Comparison of ENCODE assay signal across 15 cellular contexts in the genomic region with DNA sequence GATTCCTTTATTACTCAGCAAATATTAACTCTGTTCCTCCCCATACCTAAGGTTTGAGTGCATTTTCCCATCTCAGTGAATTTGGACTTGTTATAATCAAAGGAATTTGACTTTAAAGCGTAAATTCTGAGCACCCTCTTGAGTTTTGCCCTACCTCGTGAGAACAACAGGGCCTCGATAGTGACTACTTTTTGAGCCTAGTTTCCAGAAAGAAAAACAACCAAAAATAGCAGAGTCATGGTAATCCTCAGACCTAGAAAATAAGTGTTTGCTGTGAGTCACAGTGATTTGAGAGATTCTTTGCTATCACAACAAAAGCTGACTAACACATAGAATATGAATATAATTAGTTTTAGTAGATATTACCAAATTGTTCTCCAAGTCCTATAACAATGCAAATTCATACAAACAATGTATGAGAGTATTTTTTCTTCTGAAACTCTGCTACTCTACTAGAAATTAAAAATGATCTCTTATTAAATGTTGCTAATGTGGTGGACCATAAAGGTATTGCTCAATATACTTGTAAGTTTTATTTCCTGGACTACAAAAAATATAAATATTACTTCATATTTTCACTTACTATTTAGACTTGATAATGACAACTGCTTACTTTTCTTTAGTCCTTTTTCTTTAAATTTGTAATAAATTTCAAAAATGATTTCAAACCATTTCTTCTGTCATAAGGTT.
DNase-seq lines count a peak whose midpoint lies in the region; ATAC-seq, FAIRE-seq and TF ChIP-seq lines count a peak whose summit lies in the region.
"Had no signal": no experiment of that assay in that cellular context is flagged by ENCODE, and none has a peak within 500 bp of the region (broad histone marks: within the 10 kb centered on the region; RNA-seq: fewer than 3 reads in every experiment).

No MANE protein-coding gene starts in this region.

- H4K8ac ChIP-seq in neuronal stem cell (ENCODE audit: low read depth, low read length): no peak overlapping the region

- no peak overlapping the region for H3K4ac ChIP-seq in neuronal stem cell (ENCODE audit: low read length)

- 73 to 84% methylated on average over 3 of the region's 3 CpGs for WGBS in testis, 2 donors
- no CpG with 5 or more reads among the region's 3 CpGs for WGBS in neuronal stem cell (ENCODE audit: extremely low coverage in 2 of 2, insufficient read length in 2 of 2, insufficient replicate concordance in 1 of 2), 2 donors

- peak; percentile 45 for FAIRE-seq in endometrium (lab: Jason Lieb, UNC)
- FAIRE-seq: HTR-8/SVneo had no signal

- H3K4me1 ChIP-seq in testis: no peaks in the 10 kb centered on the region
- no peaks in the 10 kb centered on the region for H3K4me1 ChIP-seq in neuronal stem cell (ENCODE audit: control insufficient read depth in 2 of 2, insufficient read depth in 1 of 2, low read depth in 1 of 2, low read length in 2 of 2)
- H3K4me1 ChIP-seq: HAP-1 had no signal

- ATAC-seq in GM19351 (IDR thresholded peaks at IDR 0.05; ENCODE audit: unreplicated experiment): no peak
- ATAC-seq: effector memory CD8-positive, alpha-beta T cell had no signal

- H3K9ac ChIP-seq in neuronal stem cell (ENCODE audit: low read depth, low read length, poor library complexity): no peak overlapping the region

- intact Hi-C loops in testis (cut with DNase I; ENCODE audit: low total_unique reads): no loop called here

- H3K36me3 ChIP-seq in MG63 (no peaks in the 10 kb centered on the region), testis (ENCODE audit: low read depth, missing control alignments) (no peaks in the 10 kb centered on the region), neuronal stem cell (replicated peaks in 1 of 2; ENCODE audit: control insufficient read depth in 2 of 2, insufficient read depth in 2 of 2, low read length in 2 of 2) (no peaks in the 10 kb centered on the region)
- H3K36me3 ChIP-seq: HAP-1 had no signal

- no peak for TF ChIP-seq POLR2A in testis (IDR thresholded peaks at IDR 0.05)

- no peak overlapping the region for H2BK12ac ChIP-seq in neuronal stem cell (ENCODE audit: low read length)

- no peak overlapping the region for H3K4me2 ChIP-seq in neuronal stem cell (ENCODE audit: insufficient read depth, low read length, poor library complexity, severe bottlenecking)

- H3K79me1 ChIP-seq in neuronal stem cell (ENCODE audit: low read depth, low read length): no peaks in the 10 kb centered on the region

- H3K27me3 ChIP-seq in MG63: no peaks in the 10 kb centered on the region
- H3K27me3 ChIP-seq in testis: no peaks in the 10 kb centered on the region
- no peaks in the 10 kb centered on the region for H3K27me3 ChIP-seq in neuronal stem cell (ENCODE audit: control insufficient read depth in 3 of 3, insufficient read depth in 3 of 3, low read depth in 1 of 3, low read length in 3 of 3)

- no peak overlapping the region for H4K91ac ChIP-seq in neuronal stem cell (ENCODE audit: low read depth, low read length, poor library complexity)

- no peak overlapping the region for H3K18ac ChIP-seq in neuronal stem cell (ENCODE audit: low read length)

- H2AK5ac ChIP-seq in neuronal stem cell (ENCODE audit: low read depth, low read length): no peak overlapping the region

- H2AFZ ChIP-seq in neuronal stem cell (ENCODE audit: low read length): no peak overlapping the region

- H3K4me3 ChIP-seq in AG10803 (ENCODE audit: low read length): no peak overlapping the region
- no peak overlapping the region for H3K4me3 ChIP-seq in MG63
- H3K4me3 ChIP-seq in testis: no peak overlapping the region
- H3K4me3 ChIP-seq in neuronal stem cell (ENCODE audit: low read length in 2 of 2): no peak overlapping the region
- H3K4me3 ChIP-seq: HAP-1 had no signal

- peak; percentile 90 for DNase-seq in AG10803 (ENCODE audit: low read depth)
- peak; percentile 2 for DNase-seq in MG63
- peak; percentile 1 to 8 for DNase-seq in lung microvascular endothelial cell (ENCODE audit: low read depth in 2 of 2)
- no peak for DNase-seq in testis
- DNase-seq in neuronal stem cell (ENCODE audit: low spot score): no peak
- DNase-seq in HK-2 (ENCODE audit: unreplicated experiment): no peak
- DNase-seq: activated CD4-positive, alpha-beta T cell treated with anti-CD3 and anti-CD28 coated beads for 4 hours; activated T-cell treated with anti-CD3 and anti-CD28 coated beads, Interleukin-2, amount 50 U/mL, for 48 hours; effector memory CD8-positive, alpha-beta T cell; NCI-H510A; posterior cingulate gyrus had no signal

- no peaks in the 10 kb centered on the region for H3K9me3 ChIP-seq in MG63
- H3K9me3 ChIP-seq in testis: no peaks in the 10 kb centered on the region
- no peaks in the 10 kb centered on the region for H3K9me3 ChIP-seq in neuronal stem cell (replicated peaks in 1 of 2; ENCODE audit: control insufficient read depth in 2 of 2, insufficient read depth in 1 of 2, low read depth in 1 of 2, low read length in 2 of 2)
- H3K9me3 ChIP-seq: HAP-1 had no signal

- no peak overlapping the region for H2BK15ac ChIP-seq in neuronal stem cell (ENCODE audit: low read length)

- no peak overlapping the region for H3K27ac ChIP-seq in testis
- H3K27ac ChIP-seq in neuronal stem cell (replicated peaks; ENCODE audit: low read length): no peak overlapping the region

- TF ChIP-seq CTCF in AG10803 (conservative IDR thresholded peaks at IDR 0.05; ENCODE audit: low read length) (no peak), testis (IDR thresholded peaks at IDR 0.05) (no peak)

- H3K14ac ChIP-seq in neuronal stem cell (ENCODE audit: low read length): no peak overlapping the region

- H3K23ac ChIP-seq in neuronal stem cell (ENCODE audit: low read depth, low read length, poor library complexity): no peak overlapping the region

- no peak overlapping the region for H2BK120ac ChIP-seq in neuronal stem cell (ENCODE audit: low read depth, low read length)

- H2BK5ac ChIP-seq in neuronal stem cell (ENCODE audit: low read length): no peak overlapping the region

Comparison
In these comparisons a context has a peak if more than half of its experiments do, and no peak if none do; other contexts are left out.
1. DNase-seq: peak in AG10803 (single experiment), MG63 (single experiment) and lung microvascular endothelial cell (2 of 2); none in testis (single experiment), neuronal stem cell (single experiment) and HK-2 (single experiment).